10 cellular contexts compared by ENCODE assay signal in genomic region chrX:153984351-153985178, GRCh38. TPM values are rescaled to one million over a fixed set of nuclear protein-coding genes. Genes with fewer than 3 reads are reported as not detected.
DNase-seq lines count a peak whose midpoint lies in the region; ATAC-seq and TF ChIP-seq lines count a peak whose summit lies in the region.
"Had no signal": no experiment of that assay in that cellular context is flagged by ENCODE, and none has a peak within 500 bp of the region (broad histone marks: within the 10 kb centered on the region; RNA-seq: fewer than 3 reads in every experiment).

No MANE protein-coding gene starts in this region.

- peak in 3 of 7 experiments; percentile 29 to 61 (median 42) for DNase-seq in CD8-positive, alpha-beta T cell
- no peak for DNase-seq in activated T-helper 2 cell treated with anti-CD3 and anti-CD28 coated beads, Interferon-gamma antibody, Interleukin-2, Interleukin-4, amounts not matched to agents 10 μg/mL and 5 μg/mL and 100 μg/mL, durations not matched to agents 14 hours and 24 hours and 36 hours (ENCODE audit: low spot score)
- DNase-seq in naive B cell (peak; percentile 61), NCI-H1105 (lab: John Stamatoyannopoulos, UW) (no peak), WERI-Rb-1 (no peak), UCSD-AML1 (lab: John Stamatoyannopoulos, UW; ENCODE audit: unreplicated experiment) (no peak), A673 (ENCODE audit: low spot score) (no peak)
- DNase-seq: effector CD8-positive, alpha-beta T cell; NCI-H146 had no signal

- peak overlapping the region; percentile 46 for H3K4me3 ChIP-seq in CD8-positive, alpha-beta T cell (ENCODE audit: low read depth, low read length)
- H3K4me3 ChIP-seq in WERI-Rb-1 (ENCODE audit: low read depth, low read length), result no peak overlapping the region
- no peak overlapping the region for H3K4me3 ChIP-seq in A673 (ENCODE audit: low read depth, low read length, poor library complexity, severe bottlenecking)

- H3K4me3 Mint-ChIP-seq in CD8-positive, alpha-beta T cell, result peak overlapping the region; percentile 78
- peak overlapping the region; percentile 77 for H3K4me3 Mint-ChIP-seq in activated T-helper 2 cell treated with anti-CD3 and anti-CD28 coated beads, Interferon-gamma antibody, Interleukin-2, Interleukin-4, amounts not matched to agents 10 μg/mL and 5 μg/mL and 100 μg/mL, durations not matched to agents 14 hours and 24 hours and 36 hours (ENCODE audit: low read depth)
- H3K4me3 Mint-ChIP-seq in naive B cell, result peak overlapping the region; percentile 76 to 89 (median 84)

- peak overlapping the region; percentile 97 for H3K27ac Mint-ChIP-seq in CD8-positive, alpha-beta T cell
- peak overlapping the region; percentile 98 for H3K27ac Mint-ChIP-seq in activated T-helper 2 cell treated with anti-CD3 and anti-CD28 coated beads, Interferon-gamma antibody, Interleukin-2, Interleukin-4, amounts not matched to agents 10 μg/mL and 5 μg/mL and 100 μg/mL, durations not matched to agents 14 hours and 24 hours and 36 hours
- H3K27ac Mint-ChIP-seq in naive B cell, result peak overlapping the region; percentile 91 to 95 (median 94)

- H3K9me3 Mint-ChIP-seq in CD8-positive, alpha-beta T cell, result no peaks in the 10 kb centered on the region
- H3K9me3 Mint-ChIP-seq in activated T-helper 2 cell treated with anti-CD3 and anti-CD28 coated beads, Interferon-gamma antibody, Interleukin-2, Interleukin-4, amounts not matched to agents 10 μg/mL and 5 μg/mL and 100 μg/mL, durations not matched to agents 14 hours and 24 hours and 36 hours, result no peaks in the 10 kb centered on the region
- no peaks in the 10 kb centered on the region for H3K9me3 Mint-ChIP-seq in naive B cell

- no peaks in the 10 kb centered on the region for H3K36me3 ChIP-seq in CD8-positive, alpha-beta T cell (ENCODE audit: insufficient read depth, low read length)
- H3K36me3 ChIP-seq in WERI-Rb-1 (no peaks in the 10 kb centered on the region), A673 (ENCODE audit: insufficient read depth, low read length, poor library complexity, severe bottlenecking) (no peaks in the 10 kb centered on the region)

- no peaks in the 10 kb centered on the region for H3K36me3 Mint-ChIP-seq in CD8-positive, alpha-beta T cell
- H3K36me3 Mint-ChIP-seq in activated T-helper 2 cell treated with anti-CD3 and anti-CD28 coated beads, Interferon-gamma antibody, Interleukin-2, Interleukin-4, amounts not matched to agents 10 μg/mL and 5 μg/mL and 100 μg/mL, durations not matched to agents 14 hours and 24 hours and 36 hours (ENCODE audit: low read depth), result no peaks in the 10 kb centered on the region
- H3K36me3 Mint-ChIP-seq in naive B cell, result no peaks in the 10 kb centered on the region

- CTCF ChIA-PET in CD8-positive, alpha-beta T cell (lab: Charles Lee), result no interaction called here
- CTCF ChIA-PET in A673 (lab: Charles Lee), result no interaction called here

- ATAC-seq in CD8-positive, alpha-beta T cell, result peak; percentile 61
- ATAC-seq in HG03095 (IDR thresholded peaks at IDR 0.05; ENCODE audit: unreplicated experiment) (peak; percentile 41), naive B cell (ENCODE audit: low read depth in 2 of 2) (peak; percentile 64 to 74)

- peaks cover 60% of the 10 kb centered on the region for H3K4me1 ChIP-seq in CD8-positive, alpha-beta T cell (ENCODE audit: insufficient read depth, low read length)
- H3K4me1 ChIP-seq in A673 (ENCODE audit: insufficient read depth, low read length, poor library complexity, severe bottlenecking), result no peaks in the 10 kb centered on the region

- intact Hi-C loops in CD8-positive, alpha-beta T cell (cut with DNase I, micrococcal nuclease), result no loop called here
- intact Hi-C loops in activated T-helper 2 cell treated with anti-CD3 and anti-CD28 coated beads, Interferon-gamma antibody, Interleukin-2, Interleukin-4, amounts not matched to agents 10 μg/mL and 5 μg/mL and 100 μg/mL, durations not matched to agents 14 hours and 24 hours and 36 hours (cut with micrococcal nuclease), result loop anchor here (5.0 kb wide), 1 partner anchor 33 kb away; the partner anchor contains the start of gene IRAK1
- intact Hi-C loops in A673 (cut with micrococcal nuclease; ENCODE audit: unreplicated experiment), result no loop called here

- H3K9me3 ChIP-seq in CD8-positive, alpha-beta T cell (ENCODE audit: low read length), result no peaks in the 10 kb centered on the region
- no peaks in the 10 kb centered on the region for H3K9me3 ChIP-seq in WERI-Rb-1 (ENCODE audit: severe bottlenecking)
- no peaks in the 10 kb centered on the region for H3K9me3 ChIP-seq in A673 (ENCODE audit: low read depth, low read length, poor library complexity, severe bottlenecking)

- H3K27me3 Mint-ChIP-seq in CD8-positive, alpha-beta T cell (ENCODE audit: low read depth), result no peaks in the 10 kb centered on the region
- no peaks in the 10 kb centered on the region for H3K27me3 Mint-ChIP-seq in activated T-helper 2 cell treated with anti-CD3 and anti-CD28 coated beads, Interferon-gamma antibody, Interleukin-2, Interleukin-4, amounts not matched to agents 10 μg/mL and 5 μg/mL and 100 μg/mL, durations not matched to agents 14 hours and 24 hours and 36 hours (ENCODE audit: low read depth)
- H3K27me3 Mint-ChIP-seq in naive B cell, result no peaks in the 10 kb centered on the region

- POLR2A ChIA-PET in CD8-positive, alpha-beta T cell (lab: Charles Lee), result interaction anchor here (1.3 to 2.3 kb wide), 3 partner anchors 13 to 36 kb away, joined by 3 to 11 read pairs (median 4); partner anchors contain the start of genes HCFC1 and TMEM187
- POLR2A ChIA-PET in A673 (lab: Charles Lee; ENCODE audit: low non-redundant PET), result no interaction called here

- H3K4me1 Mint-ChIP-seq in CD8-positive, alpha-beta T cell (ENCODE audit: low read depth), result peaks cover 53% of the 10 kb centered on the region
- peaks cover 35% of the 10 kb centered on the region for H3K4me1 Mint-ChIP-seq in activated T-helper 2 cell treated with anti-CD3 and anti-CD28 coated beads, Interferon-gamma antibody, Interleukin-2, Interleukin-4, amounts not matched to agents 10 μg/mL and 5 μg/mL and 100 μg/mL, durations not matched to agents 14 hours and 24 hours and 36 hours (ENCODE audit: low read depth)
- H3K4me1 Mint-ChIP-seq in naive B cell, result peaks cover 14 to 59% (median 30%) of the 10 kb centered on the region in 3 donors

- no peaks in the 10 kb centered on the region for H3K27me3 ChIP-seq in CD8-positive, alpha-beta T cell (ENCODE audit: insufficient read depth, low read length)
- H3K27me3 ChIP-seq in WERI-Rb-1 (ENCODE audit: insufficient read depth, low read depth, severe bottlenecking) (peaks cover 22% of the 10 kb centered on the region), A673 (replicated peaks; ENCODE audit: insufficient read depth, low read depth, low read length, poor library complexity) (no peaks in the 10 kb centered on the region)

- peak overlapping the region; percentile 64 for H3K27ac ChIP-seq in CD8-positive, alpha-beta T cell (ENCODE audit: low read depth, low read length)
- H3K27ac ChIP-seq in WERI-Rb-1 (no peak overlapping the region), A673 (ENCODE audit: low read depth, low read length, poor library complexity, severe bottlenecking) (no peak overlapping the region)

- no TSS peak for BruUV-seq in A673 (replicated peaks; lab: Mats Ljungman, UMichigan)

- TF ChIP-seq CTCF in CD8-positive, alpha-beta T cell (IDR thresholded peaks at IDR 0.05), result no peak
- TF ChIP-seq CTCF in WERI-Rb-1 (IDR thresholded peaks at IDR 0.05; ENCODE audit: low read depth, low read length), result no peak
- no peak for TF ChIP-seq CTCF in A673 (conservative IDR thresholded peaks at IDR 0.05; ENCODE audit: low read depth, low read length)

RNA-seq across cellular contexts. Expression of gene TMEM187, which starts 12.0 kb away (rescaled TPM):
- 1 to 10 TPM; 1.6 to 3.2 TPM for total RNA-seq in CD8-positive, alpha-beta T cell
- 2.1 and 2.7 TPM in 2 replicates for total RNA-seq in activated T-helper 2 cell treated with anti-CD3 and anti-CD28 coated beads, Interferon-gamma antibody, Interleukin-2, Interleukin-4, amounts not matched to agents 10 μg/mL and 5 μg/mL and 100 μg/mL, durations not matched to agents 14 hours and 24 hours and 36 hours
- 10 to 100 TPM in 2 of 6 donors, 1 to 10 TPM in 4; 5.0 to 13.6 (median 8.1) TPM for polyA plus RNA-seq in naive B cell (ENCODE audit: low read depth in 6 of 6)
- total RNA-seq in A673 (2021), result 2.8 and 6.8 TPM in 2 replicates

RNA-seq across cellular contexts. Expression of gene HCFC1, which starts 12.9 kb away (rescaled TPM):
- 10 to 100 TPM; 49.1 to 56.3 TPM for total RNA-seq in CD8-positive, alpha-beta T cell
- 107 and 108 TPM in 2 replicates for total RNA-seq in activated T-helper 2 cell treated with anti-CD3 and anti-CD28 coated beads, Interferon-gamma antibody, Interleukin-2, Interleukin-4, amounts not matched to agents 10 μg/mL and 5 μg/mL and 100 μg/mL, durations not matched to agents 14 hours and 24 hours and 36 hours
- 10 to 100 TPM in 1 of 6 donors, 1 to 10 TPM in 4, under 1 TPM in 1; 0.22 to 14.0 (median 5.8) TPM for polyA plus RNA-seq in naive B cell (ENCODE audit: low read depth in 6 of 6)
- 124 and 137 TPM in 2 replicates for total RNA-seq in A673 (2021)

RNA-seq across cellular contexts. Expression of gene IRAK1, which starts 35.1 kb away (rescaled TPM):
- total RNA-seq in CD8-positive, alpha-beta T cell, result 10 to 100 TPM; 84.8 to 92.5 TPM
- total RNA-seq in activated T-helper 2 cell treated with anti-CD3 and anti-CD28 coated beads, Interferon-gamma antibody, Interleukin-2, Interleukin-4, amounts not matched to agents 10 μg/mL and 5 μg/mL and 100 μg/mL, durations not matched to agents 14 hours and 24 hours and 36 hours, result 150 and 151 TPM in 2 replicates
- polyA plus RNA-seq in naive B cell (ENCODE audit: low read depth in 6 of 6), result 100 to 1,000 TPM in 1 of 6 donors, 10 to 100 TPM in 5; 57.9 to 123 (median 73.9) TPM
- total RNA-seq in A673 (2021), result 118 and 147 TPM in 2 replicates

RNA-seq across cellular contexts. Expression of gene RENBP, which starts 40.1 kb away (rescaled TPM):
- 1 to 10 TPM; 6.2 to 6.3 TPM for total RNA-seq in CD8-positive, alpha-beta T cell
- 11.4 and 12.4 TPM in 2 replicates for total RNA-seq in activated T-helper 2 cell treated with anti-CD3 and anti-CD28 coated beads, Interferon-gamma antibody, Interleukin-2, Interleukin-4, amounts not matched to agents 10 μg/mL and 5 μg/mL and 100 μg/mL, durations not matched to agents 14 hours and 24 hours and 36 hours
- polyA plus RNA-seq in naive B cell (ENCODE audit: low read depth in 6 of 6), result 1 to 10 TPM in 4 of 6 donors, under 1 TPM in 2; 0.68 to 3.8 (median 1.7) TPM
- total RNA-seq in A673 (2021), result 3.4 and 5.7 TPM in 2 replicates

RNA-seq across cellular contexts. Expression of gene NAA10, which starts 49.7 kb away (rescaled TPM):
- 10 to 100 TPM; 34.4 to 35.3 TPM for total RNA-seq in CD8-positive, alpha-beta T cell
- total RNA-seq in activated T-helper 2 cell treated with anti-CD3 and anti-CD28 coated beads, Interferon-gamma antibody, Interleukin-2, Interleukin-4, amounts not matched to agents 10 μg/mL and 5 μg/mL and 100 μg/mL, durations not matched to agents 14 hours and 24 hours and 36 hours, result 127 and 128 TPM in 2 replicates
- polyA plus RNA-seq in naive B cell (ENCODE audit: low read depth in 6 of 6), result 10 to 100 TPM; 52.6 to 98.7 (median 61.0) TPM
- 136 and 140 TPM in 2 replicates for total RNA-seq in A673 (2021)
